2 cellular contexts compared by ENCODE assay signal in the genomic region with DNA sequence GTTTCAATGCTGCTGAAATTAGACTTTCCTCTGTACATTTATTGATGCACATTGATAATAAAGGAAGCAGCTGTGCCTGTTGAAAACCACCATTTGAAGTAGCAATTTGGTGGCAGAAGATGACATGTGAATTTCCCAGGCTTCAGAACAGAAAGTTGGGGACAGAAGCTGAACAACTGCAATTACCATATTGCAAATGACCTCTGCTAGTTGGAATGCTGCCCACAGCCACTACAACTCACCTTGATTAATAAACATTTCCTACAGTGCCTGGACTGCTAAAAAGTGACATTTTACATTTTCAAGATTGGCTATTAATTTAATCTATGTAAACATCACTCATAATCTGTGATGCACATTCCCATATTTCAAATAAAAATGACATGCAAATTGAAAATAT.
TF ChIP-seq lines count a peak whose summit lies in the region.

No MANE protein-coding gene starts in this region.

TF ChIP-seq in SK-N-SH treated with all-trans-retinoic acid at 6 μM for 48 hours, 23 proteins besides CTCF, POLR2A, EP300 and RAD21 (continued from another document):
- TF ChIP-seq, protein P1, sequence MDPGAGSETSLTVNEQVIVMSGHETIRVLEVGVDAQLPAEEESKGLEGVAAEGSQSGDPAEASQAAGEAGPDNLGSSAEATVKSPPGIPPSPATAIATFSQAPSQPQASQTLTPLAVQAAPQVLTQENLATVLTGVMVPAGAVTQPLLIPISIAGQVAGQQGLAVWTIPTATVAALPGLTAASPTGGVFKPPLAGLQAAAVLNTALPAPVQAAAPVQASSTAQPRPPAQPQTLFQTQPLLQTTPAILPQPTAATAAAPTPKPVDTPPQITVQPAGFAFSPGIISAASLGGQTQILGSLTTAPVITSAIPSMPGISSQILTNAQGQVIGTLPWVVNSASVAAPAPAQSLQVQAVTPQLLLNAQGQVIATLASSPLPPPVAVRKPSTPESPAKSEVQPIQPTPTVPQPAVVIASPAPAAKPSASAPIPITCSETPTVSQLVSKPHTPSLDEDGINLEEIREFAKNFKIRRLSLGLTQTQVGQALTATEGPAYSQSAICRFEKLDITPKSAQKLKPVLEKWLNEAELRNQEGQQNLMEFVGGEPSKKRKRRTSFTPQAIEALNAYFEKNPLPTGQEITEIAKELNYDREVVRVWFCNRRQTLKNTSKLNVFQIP (CRISPR knock-in tag; IDR thresholded peaks at IDR 0.05; ENCODE audit: borderline replicate concordance, low read depth) = no peak
- TF ChIP-seq RARB (CRISPR knock-in tag; IDR thresholded peaks at IDR 0.05) (no peak), ZC3H10 (CRISPR knock-in tag; IDR thresholded peaks at IDR 0.05) (no peak), TCF4 (CRISPR knock-in tag; IDR thresholded peaks at IDR 0.05; ENCODE audit: borderline replicate concordance) (no peak)

TF ChIP-seq in SK-N-SH, 30 proteins besides CTCF, POLR2A, EP300 and RAD21 (continued from another document):
- TF ChIP-seq REST (IDR thresholded peaks at IDR 0.05; ENCODE audit: low read depth, low read length) (no peak), GATA2 (CRISPR knock-in tag; IDR thresholded peaks at IDR 0.05) (no peak), SMC3 (IDR thresholded peaks at IDR 0.05; ENCODE audit: low read depth, low read length) (no peak), YY1 (IDR thresholded peaks at IDR 0.05; ENCODE audit: low read depth) (no peak), FOSL2 (IDR thresholded peaks at IDR 0.05; ENCODE audit: borderline replicate concordance, low read depth) (no peak), MEF2A (IDR thresholded peaks at IDR 0.05; ENCODE audit: borderline replicate concordance, low read depth) (no peak), USF1 (IDR thresholded peaks at IDR 0.05; ENCODE audit: borderline replicate concordance, low read depth) (no peak), RCOR1 (IDR thresholded peaks at IDR 0.05; ENCODE audit: low read length) (no peak)
- TF ChIP-seq, protein P2, sequence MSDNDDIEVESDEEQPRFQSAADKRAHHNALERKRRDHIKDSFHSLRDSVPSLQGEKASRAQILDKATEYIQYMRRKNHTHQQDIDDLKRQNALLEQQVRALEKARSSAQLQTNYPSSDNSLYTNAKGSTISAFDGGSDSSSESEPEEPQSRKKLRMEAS (IDR thresholded peaks at IDR 0.05; ENCODE audit: low read depth) = no peak
